15 cellular contexts compared by ENCODE assay signal in genomic region chr3:184965639-184966430, GRCh38.
"Had no signal": no experiment of that assay in that cellular context is flagged by ENCODE, and none has a peak within 500 bp of the region (broad histone marks: within the 10 kb centered on the region; RNA-seq: fewer than 3 reads in every experiment).

No MANE protein-coding gene starts in this region.

- H3K4me1 ChIP-seq: gastrocnemius medialis, right atrium auricular region, vagina had no signal

- H3K27ac Mint-ChIP-seq: activated B cell treated with CpG ODN at 0.5 μM for 24 hours; activated CD8-positive, alpha-beta memory T cell treated with anti-CD3 and anti-CD28 coated beads, Interleukin-2, amount 10 ng/mL, durations not matched to agents 7 days and 5 days; activated naive CD4-positive, alpha-beta T cell treated with anti-CD3 and anti-CD28 coated beads, Interleukin-2, amount 10 ng/mL, durations not matched to agents 7 days and 5 days; mesothelial cell of epicardium; T-helper 1 cell treated with Interleukin-12 subunit alpha and Interleukin-12 subunit beta and Interleukin-4 antibody, amounts not matched to agents 30 μg/mL and 1 μg/mL, for 36 hours had no signal

- DNase-seq: activated B cell treated with CpG ODN at 0.5 μM for 24 hours; activated CD4-positive, alpha-beta T cell treated with anti-CD3 and anti-CD28 coated beads, Interleukin-2, amount 50 U/mL, for 1 hour; activated CD8-positive, alpha-beta memory T cell treated with anti-CD3 and anti-CD28 coated beads, Interleukin-2, amount 10 ng/mL, durations not matched to agents 7 days and 5 days; activated naive CD4-positive, alpha-beta T cell treated with anti-CD3 and anti-CD28 coated beads, Interleukin-2, amount 10 ng/mL, durations not matched to agents 7 days and 5 days; activated T-cell treated with anti-CD3 and anti-CD28 coated beads, Interleukin-2, amount 50 U/mL, for 48 hours; caudate nucleus; effector CD8-positive, alpha-beta T cell; gastrocnemius medialis; nucleus accumbens had no signal

- H3K27me3 ChIP-seq: gastrocnemius medialis, right atrium auricular region, vagina had no signal

- ATAC-seq: activated CD8-positive, alpha-beta memory T cell treated with anti-CD3 and anti-CD28 coated beads, Interleukin-2, amount 10 ng/mL, durations not matched to agents 7 days and 5 days; gastrocnemius medialis had no signal

- H3K4me3 Mint-ChIP-seq: activated B cell treated with CpG ODN at 0.5 μM for 24 hours; activated CD8-positive, alpha-beta memory T cell treated with anti-CD3 and anti-CD28 coated beads, Interleukin-2, amount 10 ng/mL, durations not matched to agents 7 days and 5 days; activated naive CD4-positive, alpha-beta T cell treated with anti-CD3 and anti-CD28 coated beads, Interleukin-2, amount 10 ng/mL, durations not matched to agents 7 days and 5 days; mesothelial cell of epicardium; T-helper 1 cell treated with Interleukin-12 subunit alpha and Interleukin-12 subunit beta and Interleukin-4 antibody, amounts not matched to agents 30 μg/mL and 1 μg/mL, for 36 hours had no signal

- H3K27me3 Mint-ChIP-seq: activated B cell treated with CpG ODN at 0.5 μM for 24 hours; activated CD8-positive, alpha-beta memory T cell treated with anti-CD3 and anti-CD28 coated beads, Interleukin-2, amount 10 ng/mL, durations not matched to agents 7 days and 5 days; activated naive CD4-positive, alpha-beta T cell treated with anti-CD3 and anti-CD28 coated beads, Interleukin-2, amount 10 ng/mL, durations not matched to agents 7 days and 5 days had no signal

- H3K27ac ChIP-seq: coronary artery, gastrocnemius medialis, right atrium auricular region, vagina had no signal

- H3K4me1 Mint-ChIP-seq: mesothelial cell of epicardium had no signal

- H3K9me3 Mint-ChIP-seq: activated B cell treated with CpG ODN at 0.5 μM for 24 hours; activated naive CD4-positive, alpha-beta T cell treated with anti-CD3 and anti-CD28 coated beads, Interleukin-2, amount 10 ng/mL, durations not matched to agents 7 days and 5 days; mesothelial cell of epicardium; T-helper 1 cell treated with Interleukin-12 subunit alpha and Interleukin-12 subunit beta and Interleukin-4 antibody, amounts not matched to agents 30 μg/mL and 1 μg/mL, for 36 hours had no signal

- H3K9me3 ChIP-seq: gastrocnemius medialis, right atrium auricular region, vagina had no signal

- H3K4me3 ChIP-seq: coronary artery, gastrocnemius medialis, right atrium auricular region, smooth muscle cell, vagina had no signal
